In genomic region chr20:37406010-37406998, GRCh38 we compare ENCODE assay signal across 7 cellular contexts.
DNase-seq lines count a peak whose midpoint lies in the region; ATAC-seq, FAIRE-seq and TF ChIP-seq lines count a peak whose summit lies in the region.

No MANE protein-coding gene starts in this region.

- H3K27ac ChIP-seq in Panc1 (ENCODE audit: low read length) (peak overlapping the region; percentile 74), GM12878 (ENCODE audit: control insufficient read depth, insufficient read depth) (no peak overlapping the region)

- H4K20me1 ChIP-seq in GM12878 (ENCODE audit: control insufficient read depth, insufficient read depth): no peaks in the 10 kb centered on the region

- BruUV-seq in Panc1 (replicated peaks; lab: Mats Ljungman, UMichigan): no TSS peak
- no TSS peak for BruUV-seq in GM12878 (replicated peaks; lab: Mats Ljungman, UMichigan)

- H3K9me3 ChIP-seq in ES-I3 (ENCODE audit: control insufficient read depth, insufficient read depth, low read length): no peaks in the 10 kb centered on the region
- no peaks in the 10 kb centered on the region for H3K9me3 ChIP-seq in Panc1 (ENCODE audit: control insufficient read depth, insufficient read depth, low read depth, low read length)
- H3K9me3 ChIP-seq in GM12878 (replicated peaks; ENCODE audit: control insufficient read depth, insufficient read depth, low read length): no peaks in the 10 kb centered on the region

- CTCF ChIA-PET in Panc1 (lab: Charles Lee): no interaction called here
- CTCF ChIA-PET in GM12878 (lab: Yijun Ruan, JAX): interaction anchor here (0.9 to 1.5 kb wide), 2 partner anchors 127 to 129 kb away, joined by 3 to 5 read pairs; no protein-coding TSS in a partner anchor

- TF ChIP-seq CTCF in Panc1 (IDR thresholded peaks at IDR 0.05) (no peak), GM12878 (IDR thresholded peaks at IDR 0.05 in 2 of 3, conservative IDR thresholded peaks at IDR 0.05 in 1 of 3; ENCODE audit: control insufficient read depth in 2 of 3, extremely low read depth in 1 of 3, insufficient read depth in 1 of 3, low read depth in 3 of 3, low read length in 3 of 3) (no peak)

- TF ChIP-seq RAD21 in GM12878 (IDR thresholded peaks at IDR 0.05; ENCODE audit: insufficient read depth, low read depth, low read length): no peak

- peak overlapping the region in 1 of 6 donors; percentile 69 for H3K27ac Mint-ChIP-seq in immature natural killer cell

- TF ChIP-seq POLR2A in GM12878 (IDR thresholded peaks at IDR 0.05; ENCODE audit: low read depth, low read length): peak; percentile 78

- peak overlapping the region; percentile 51 to 71 (median 64) for H3K4me3 Mint-ChIP-seq in immature natural killer cell

- H3K27me3 ChIP-seq in Panc1 (ENCODE audit: control insufficient read depth, insufficient read depth, low read length) (no peaks in the 10 kb centered on the region), GM12878 (replicated peaks in 1 of 2; ENCODE audit: control insufficient read depth in 2 of 2, insufficient read depth in 2 of 2, low read length in 1 of 2) (no peaks in the 10 kb centered on the region)

- no peaks in the 10 kb centered on the region for H3K79me2 ChIP-seq in GM12878 (ENCODE audit: control insufficient read depth, insufficient read depth, low read length)

- POLR2A ChIA-PET in Panc1 (lab: Charles Lee) (interaction anchor here (0.6 kb wide), 2 partner anchors 15 to 230 kb away, joined by 3 to 4 read pairs; no protein-coding TSS in a partner anchor), GM12878 (lab: Charles Lee) (no interaction called here)

- peak overlapping the region; percentile 47 for H2AFZ ChIP-seq in GM12878 (ENCODE audit: control insufficient read depth, low read depth, low read length)

- RAD21 ChIA-PET in GM12878 (lab: Charles Lee; ENCODE audit: unreplicated experiment): no interaction called here

- TF ChIP-seq EP300 in GM12878 (IDR thresholded peaks at IDR 0.05; ENCODE audit: borderline replicate concordance in 1 of 2, control insufficient read depth in 1 of 2, low read depth in 2 of 2, low read length in 2 of 2): no peak

- peaks cover 0 to 6% (median 0%) of the 10 kb centered on the region in 3 donors for H3K36me3 Mint-ChIP-seq in immature natural killer cell

- H3K36me3 ChIP-seq in ES-I3 (ENCODE audit: insufficient read depth, low read length) (no peaks in the 10 kb centered on the region), Panc1 (ENCODE audit: control insufficient read depth, insufficient read depth, low read length) (no peaks in the 10 kb centered on the region), GM12878 (ENCODE audit: control insufficient read depth in 2 of 2, insufficient read depth in 2 of 2, low read length in 1 of 2) (peaks cover 2 to 24% of the 10 kb centered on the region in 2 experiments; a peak in 3 of 4 replicates)

- peak; percentile 41 for FAIRE-seq in GM12878 (lab: Jason Lieb, UNC)

- no peaks in the 10 kb centered on the region for H3K9me3 Mint-ChIP-seq in immature natural killer cell

- peaks cover 3 to 17% (median 12%) of the 10 kb centered on the region in 3 donors for H3K27me3 Mint-ChIP-seq in immature natural killer cell (ENCODE audit: low read depth in 3 of 3)

- H3K4me2 ChIP-seq in GM12878 (ENCODE audit: control insufficient read depth, insufficient read depth): peak overlapping the region; percentile 86

- peaks cover 19 to 25% of the 10 kb centered on the region in 2 donors for H3K4me1 Mint-ChIP-seq in immature natural killer cell

- in situ Hi-C loops in Panc1 (cut with HindIII; ENCODE audit: low pct_unique_long_range_greater_than_20kb, low sequenced_read_pairs): no loop called here
- in situ Hi-C loops in GM12878 (cut with MboI): no loop called here

- peaks cover 19% of the 10 kb centered on the region; the same call in 1 of the 2 replicates for H3K4me1 ChIP-seq in ES-I3 (ENCODE audit: insufficient read depth, low read length)
- H3K4me1 ChIP-seq in Panc1 (ENCODE audit: control insufficient read depth, insufficient read depth, low read length): peaks cover 7% of the 10 kb centered on the region
- peaks cover 23% of the 10 kb centered on the region for H3K4me1 ChIP-seq in GM12878 (ENCODE audit: control insufficient read depth, insufficient read depth, low read length)

- H3K9ac ChIP-seq in ES-I3 (ENCODE audit: low read depth, low read length) (peak overlapping the region; percentile 37; the same call in 1 of the 2 replicates), GM12878 (ENCODE audit: control insufficient read depth, insufficient read depth, low read length) (peak overlapping the region; percentile 43; the same call in 1 of the 2 replicates)

- DNase-seq in Panc1 (ENCODE audit: low read depth, low spot score) (no peak), GM12878 (ENCODE audit: low read depth, low spot score) (no peak), immature natural killer cell (peak in 1 of 3 donors; percentile 34), activated gamma-delta T cell treated with Interleukin-2 at 50 U/mL for 16 hours (no peak)
- DNase-seq in stimulated activated CD4-positive, alpha-beta T cell treated with anti-CD3 and anti-CD28 coated beads, Interleukin-12 subunit alpha, Interleukin-12 subunit beta, amount 100 ng/mL, for 48 hours (ENCODE audit: low read depth in 2 of 3, low spot score in 1 of 3): peak; percentile 2 to 30 (median 8)

- SMC1A ChIA-PET in GM12878 (lab: Charles Lee; ENCODE audit: uncharacterized antibody, unreplicated experiment): no interaction called here

- peak; percentile 56 for ATAC-seq in HG02885 (IDR thresholded peaks at IDR 0.05; ENCODE audit: poor library complexity, unreplicated experiment)
- peak; percentile 88 for ATAC-seq in Panc1
- ATAC-seq in GM12878: peak; percentile 68

- 33% methylated on average over 33 of the region's 49 CpGs for WGBS in GM12878 (ENCODE audit: insufficient coverage, insufficient replicate concordance, low lambda C conversion rate, missing lambda C conversion rate)

- H3K4me3 ChIP-seq in Panc1 (ENCODE audit: low read depth in 2 of 2, low read length in 2 of 2) (peak overlapping the region; percentile 40 to 63), GM12878 (peak overlapping the region; percentile 41; the same call in 1 of the 2 replicates)

- intact Hi-C loops in Panc1 (cut with micrococcal nuclease; ENCODE audit: unreplicated experiment) (loop anchor here (5.0 kb wide), 1 partner anchor 121 kb away; the partner anchor contains the start of gene BLCAP), GM12878 (cut with micrococcal nuclease; ENCODE audit: unreplicated experiment) (loop anchor here (10.0 kb wide), 1 partner anchor 212 kb away; no protein-coding TSS in a partner anchor)

TF ChIP-seq in GM12878, 131 proteins besides CTCF, POLR2A, EP300 and RAD21 (continues in another document):
- no peak for TF ChIP-seq CEBPB (IDR thresholded peaks at IDR 0.05; ENCODE audit: borderline replicate concordance in 1 of 2, low read depth in 2 of 2, low read length in 2 of 2)
- no peak for TF ChIP-seq IKZF2 (IDR thresholded peaks at IDR 0.05)
- TF ChIP-seq PBX3 (IDR thresholded peaks at IDR 0.05; ENCODE audit: insufficient replicate concordance, low read depth, low read length): no peak
- 0 out of 2 replicates have a peak, but pooled peaks have one; percentile 54 for TF ChIP-seq LARP7 (IDR thresholded peaks at IDR 0.05)
- TF ChIP-seq CUX1 (IDR thresholded peaks at IDR 0.05; ENCODE audit: insufficient replicate concordance, low read depth, low read length): no peak

Comparison
In these comparisons a context has a peak if more than half of its experiments do, and no peak if none do; other contexts are left out.
1. DNase-seq: peak in stimulated activated CD4-positive, alpha-beta T cell treated with anti-CD3 and anti-CD28 coated beads, Interleukin-12 subunit alpha, Interleukin-12 subunit beta, amount 100 ng/mL, for 48 hours (3 of 3); none in Panc1 (single experiment), GM12878 (single experiment) and activated gamma-delta T cell treated with Interleukin-2 at 50 U/mL for 16 hours (single experiment).
2. Peak in every context shown above with its lines, with median percentiles within 50 percentile points of each other: ATAC-seq.